Comparison of ENCODE assay signal across 18 cellular contexts in genomic region chr12:22802883-22803640, GRCh38.
DNase-seq lines count a peak whose midpoint lies in the region; ATAC-seq, FAIRE-seq and TF ChIP-seq lines count a peak whose summit lies in the region.
"Had no signal": no experiment of that assay in that cellular context is flagged by ENCODE, and none has a peak within 500 bp of the region (broad histone marks: within the 10 kb centered on the region; RNA-seq: fewer than 3 reads in every experiment).

No MANE protein-coding gene starts in this region.

- no peak overlapping the region for H2BK15ac ChIP-seq in mesenchymal stem cell (ENCODE audit: low read depth, poor library complexity, severe bottlenecking)

- no peak overlapping the region for H4K91ac ChIP-seq in mesenchymal stem cell (ENCODE audit: low read length)

- TF ChIP-seq POLR2A in gastroesophageal sphincter (IDR thresholded peaks at IDR 0.05), result no peak

- no peak overlapping the region for H2AK5ac ChIP-seq in mesenchymal stem cell (ENCODE audit: low read length, severe bottlenecking)

- TF ChIP-seq CTCF in choroid plexus epithelial cell (conservative IDR thresholded peaks at IDR 0.05; ENCODE audit: low read depth, low read length), result no peak
- TF ChIP-seq CTCF in gastroesophageal sphincter (IDR thresholded peaks at IDR 0.05), result no peak

- 89% methylated on average over 4 of the region's 4 CpGs for WGBS in mesenchymal stem cell
- WGBS in gastroesophageal sphincter (ENCODE audit: low coverage in 1 of 2), 2 donors, result 67 to 81% methylated on average over 4 of the region's 4 CpGs

- H3K27me3 ChIP-seq in mesenchymal stem cell (ENCODE audit: control insufficient read depth in 1 of 2, insufficient read depth in 1 of 2, low read length in 2 of 2), result no peaks in the 10 kb centered on the region
- H3K27me3 ChIP-seq in gastroesophageal sphincter, result no peaks in the 10 kb centered on the region
- H3K27me3 ChIP-seq: MG63 had no signal

- H2BK120ac ChIP-seq in mesenchymal stem cell (ENCODE audit: low read depth, low read length), result no peak overlapping the region

- peak overlapping the region; percentile 19 for H2BK5ac ChIP-seq in mesenchymal stem cell (ENCODE audit: low read depth, low read length, poor library complexity, severe bottlenecking)

- no peak for ATAC-seq in gastroesophageal sphincter
- no peak for ATAC-seq in SK-N-SH treated with all-trans-retinoic acid at 6 μM for 48 hours

- DNase-seq in HTR-8/SVneo (ENCODE audit: insufficient read length, low spot score) (no peak), choroid plexus epithelial cell (ENCODE audit: low read depth) (peak; percentile 36), mesenchymal stem cell (no peak), OCI-M1 (lab: John Stamatoyannopoulos, UW) (no peak), cerebellar nuclear complex (lab: John Stamatoyannopoulos, UW) (no peak)
- DNase-seq: AML-193, Karpas-422, NCI-H1092, NCI-H1436 treated with DMSO at 0.1 percent for 48 hours, NCI-H2029, NCI-H2171, NCI-H526 had no signal

- no peak overlapping the region for H3K14ac ChIP-seq in mesenchymal stem cell (ENCODE audit: low read length in 2 of 2)

- H3K79me1 ChIP-seq in mesenchymal stem cell (replicated peaks; ENCODE audit: low read length, poor library complexity, severe bottlenecking), result no peaks in the 10 kb centered on the region

- H3K4me3 ChIP-seq in choroid plexus epithelial cell (ENCODE audit: low read depth, low read length) (no peak overlapping the region), mesenchymal stem cell (ENCODE audit: insufficient read depth in 1 of 2, low read depth in 1 of 2, low read length in 2 of 2) (no peak overlapping the region), gastroesophageal sphincter (no peak overlapping the region)
- H3K4me3 ChIP-seq: HAP-1, MG63 had no signal

- H4K8ac ChIP-seq in mesenchymal stem cell (ENCODE audit: low read length), result no peak overlapping the region

- H2BK12ac ChIP-seq in mesenchymal stem cell (ENCODE audit: low read length in 2 of 2), result no peak overlapping the region

- H3K4me1 ChIP-seq in mesenchymal stem cell (ENCODE audit: control insufficient read depth, insufficient read depth, low read depth, low read length) (peaks cover 4% of the 10 kb centered on the region), gastroesophageal sphincter (peaks cover 0 to 16% (median 0%) of the 10 kb centered on the region in 3 donors)
- H3K4me1 ChIP-seq: HAP-1 had no signal

- no peak overlapping the region for H3K4me2 ChIP-seq in mesenchymal stem cell (ENCODE audit: low read length, poor library complexity, severe bottlenecking)

- H3K27ac ChIP-seq in mesenchymal stem cell (ENCODE audit: low read length, poor library complexity, severe bottlenecking), result peak overlapping the region; percentile 49
- H3K27ac ChIP-seq in gastroesophageal sphincter, result no peak overlapping the region
- H3K27ac ChIP-seq: C4-2B had no signal

- no peak overlapping the region for H3K18ac ChIP-seq in mesenchymal stem cell (ENCODE audit: low read depth in 1 of 2, low read length in 2 of 2)

- no peak overlapping the region for H2AFZ ChIP-seq in mesenchymal stem cell (ENCODE audit: low read depth, low read length)

- H3K9ac ChIP-seq in mesenchymal stem cell (ENCODE audit: low read length), result no peak overlapping the region

- H3K36me3 ChIP-seq in mesenchymal stem cell (ENCODE audit: control insufficient read depth in 1 of 2, insufficient read depth in 2 of 2, low read depth in 1 of 2, low read length in 2 of 2) (no peaks in the 10 kb centered on the region), gastroesophageal sphincter (no peaks in the 10 kb centered on the region)
- H3K36me3 ChIP-seq: HAP-1, MG63 had no signal

- peak; percentile 62 for FAIRE-seq in HTR-8/SVneo (lab: Jason Lieb, UNC)
- FAIRE-seq: D721Med had no signal

- no peak for TF ChIP-seq EP300 in gastroesophageal sphincter (IDR thresholded peaks at IDR 0.05)

- no peak overlapping the region for H3K4ac ChIP-seq in mesenchymal stem cell (ENCODE audit: low read depth in 1 of 2, low read length in 2 of 2)

- H3K23ac ChIP-seq in mesenchymal stem cell (ENCODE audit: low read length in 2 of 2), result no peak overlapping the region

- H3K9me3 ChIP-seq in mesenchymal stem cell (ENCODE audit: control insufficient read depth, low read length) (no peaks in the 10 kb centered on the region), gastroesophageal sphincter (peaks cover 0 to 4% (median 0%) of the 10 kb centered on the region in 3 donors)
- H3K9me3 ChIP-seq: HAP-1, MG63 had no signal

TF ChIP-seq in SK-N-SH treated with all-trans-retinoic acid at 6 μM for 48 hours, 23 proteins besides CTCF, POLR2A, EP300 and RAD21:
- TF ChIP-seq ARNTL (CRISPR knock-in tag; IDR thresholded peaks at IDR 0.05; ENCODE audit: borderline replicate concordance, low read depth), result no peak
- no peak for TF ChIP-seq ZNF8 (CRISPR knock-in tag; IDR thresholded peaks at IDR 0.05)
- no peak for TF ChIP-seq ZNF565 (CRISPR knock-in tag; conservative IDR thresholded peaks at IDR 0.05; ENCODE audit: low read depth)
- TF ChIP-seq CSRNP3 (CRISPR knock-in tag; IDR thresholded peaks at IDR 0.05), result no peak
- TF ChIP-seq CSDC2 (CRISPR knock-in tag; IDR thresholded peaks at IDR 0.05), result no peak
- no peak for TF ChIP-seq ISL1 (CRISPR knock-in tag; IDR thresholded peaks at IDR 0.05)
- TF ChIP-seq ZNF70 (CRISPR knock-in tag; IDR thresholded peaks at IDR 0.05), result no peak
- TF ChIP-seq POU6F1 (CRISPR knock-in tag; IDR thresholded peaks at IDR 0.05; ENCODE audit: borderline replicate concordance, low read depth), result no peak
- no peak for TF ChIP-seq PPARA (CRISPR knock-in tag; IDR thresholded peaks at IDR 0.05; ENCODE audit: borderline replicate concordance)
- no peak for TF ChIP-seq ZFP30 (CRISPR knock-in tag; IDR thresholded peaks at IDR 0.05)
